In the genomic region with DNA sequence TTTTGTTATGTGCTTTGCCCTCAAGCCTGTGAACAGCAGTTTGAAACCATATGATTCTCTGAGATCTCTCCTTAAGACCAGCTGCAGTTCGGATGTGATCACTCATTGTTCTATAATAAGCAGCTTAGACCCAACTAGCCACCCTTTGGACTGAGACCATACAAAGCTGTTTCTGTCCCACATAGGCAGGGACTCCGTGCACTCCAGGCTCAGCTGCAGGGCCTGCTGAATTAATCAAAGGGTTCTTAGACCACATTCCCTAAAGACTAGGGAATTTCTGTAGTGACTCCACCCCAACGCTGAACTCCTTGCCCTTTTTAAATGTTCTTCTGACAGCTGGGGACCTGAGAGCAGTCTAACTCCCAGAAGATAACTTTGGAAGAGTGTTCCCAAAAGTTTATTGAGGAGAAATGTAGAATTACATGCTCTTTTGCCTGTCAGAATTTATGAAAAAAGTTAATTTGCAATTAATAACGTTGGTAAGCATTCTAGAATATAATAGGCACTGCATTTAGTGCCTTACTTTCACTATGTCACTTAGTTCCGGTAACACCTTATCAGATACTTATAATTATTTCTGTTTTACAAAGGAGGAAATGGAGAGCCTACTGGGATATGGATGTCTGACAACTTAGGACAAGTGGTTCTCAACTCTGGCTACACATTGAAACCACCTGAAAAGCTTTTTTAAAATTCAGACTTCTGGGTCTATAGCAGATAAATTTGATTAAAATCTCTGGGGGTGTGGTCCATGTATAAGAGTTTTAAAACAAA, we compare ENCODE assay signal across 1 cellular context.
TF ChIP-seq lines count a peak whose summit lies in the region.

No MANE protein-coding gene starts in this region.

TF ChIP-seq in H1, 55 proteins besides CTCF, POLR2A, EP300 and RAD21:
- TF ChIP-seq, protein P1, sequence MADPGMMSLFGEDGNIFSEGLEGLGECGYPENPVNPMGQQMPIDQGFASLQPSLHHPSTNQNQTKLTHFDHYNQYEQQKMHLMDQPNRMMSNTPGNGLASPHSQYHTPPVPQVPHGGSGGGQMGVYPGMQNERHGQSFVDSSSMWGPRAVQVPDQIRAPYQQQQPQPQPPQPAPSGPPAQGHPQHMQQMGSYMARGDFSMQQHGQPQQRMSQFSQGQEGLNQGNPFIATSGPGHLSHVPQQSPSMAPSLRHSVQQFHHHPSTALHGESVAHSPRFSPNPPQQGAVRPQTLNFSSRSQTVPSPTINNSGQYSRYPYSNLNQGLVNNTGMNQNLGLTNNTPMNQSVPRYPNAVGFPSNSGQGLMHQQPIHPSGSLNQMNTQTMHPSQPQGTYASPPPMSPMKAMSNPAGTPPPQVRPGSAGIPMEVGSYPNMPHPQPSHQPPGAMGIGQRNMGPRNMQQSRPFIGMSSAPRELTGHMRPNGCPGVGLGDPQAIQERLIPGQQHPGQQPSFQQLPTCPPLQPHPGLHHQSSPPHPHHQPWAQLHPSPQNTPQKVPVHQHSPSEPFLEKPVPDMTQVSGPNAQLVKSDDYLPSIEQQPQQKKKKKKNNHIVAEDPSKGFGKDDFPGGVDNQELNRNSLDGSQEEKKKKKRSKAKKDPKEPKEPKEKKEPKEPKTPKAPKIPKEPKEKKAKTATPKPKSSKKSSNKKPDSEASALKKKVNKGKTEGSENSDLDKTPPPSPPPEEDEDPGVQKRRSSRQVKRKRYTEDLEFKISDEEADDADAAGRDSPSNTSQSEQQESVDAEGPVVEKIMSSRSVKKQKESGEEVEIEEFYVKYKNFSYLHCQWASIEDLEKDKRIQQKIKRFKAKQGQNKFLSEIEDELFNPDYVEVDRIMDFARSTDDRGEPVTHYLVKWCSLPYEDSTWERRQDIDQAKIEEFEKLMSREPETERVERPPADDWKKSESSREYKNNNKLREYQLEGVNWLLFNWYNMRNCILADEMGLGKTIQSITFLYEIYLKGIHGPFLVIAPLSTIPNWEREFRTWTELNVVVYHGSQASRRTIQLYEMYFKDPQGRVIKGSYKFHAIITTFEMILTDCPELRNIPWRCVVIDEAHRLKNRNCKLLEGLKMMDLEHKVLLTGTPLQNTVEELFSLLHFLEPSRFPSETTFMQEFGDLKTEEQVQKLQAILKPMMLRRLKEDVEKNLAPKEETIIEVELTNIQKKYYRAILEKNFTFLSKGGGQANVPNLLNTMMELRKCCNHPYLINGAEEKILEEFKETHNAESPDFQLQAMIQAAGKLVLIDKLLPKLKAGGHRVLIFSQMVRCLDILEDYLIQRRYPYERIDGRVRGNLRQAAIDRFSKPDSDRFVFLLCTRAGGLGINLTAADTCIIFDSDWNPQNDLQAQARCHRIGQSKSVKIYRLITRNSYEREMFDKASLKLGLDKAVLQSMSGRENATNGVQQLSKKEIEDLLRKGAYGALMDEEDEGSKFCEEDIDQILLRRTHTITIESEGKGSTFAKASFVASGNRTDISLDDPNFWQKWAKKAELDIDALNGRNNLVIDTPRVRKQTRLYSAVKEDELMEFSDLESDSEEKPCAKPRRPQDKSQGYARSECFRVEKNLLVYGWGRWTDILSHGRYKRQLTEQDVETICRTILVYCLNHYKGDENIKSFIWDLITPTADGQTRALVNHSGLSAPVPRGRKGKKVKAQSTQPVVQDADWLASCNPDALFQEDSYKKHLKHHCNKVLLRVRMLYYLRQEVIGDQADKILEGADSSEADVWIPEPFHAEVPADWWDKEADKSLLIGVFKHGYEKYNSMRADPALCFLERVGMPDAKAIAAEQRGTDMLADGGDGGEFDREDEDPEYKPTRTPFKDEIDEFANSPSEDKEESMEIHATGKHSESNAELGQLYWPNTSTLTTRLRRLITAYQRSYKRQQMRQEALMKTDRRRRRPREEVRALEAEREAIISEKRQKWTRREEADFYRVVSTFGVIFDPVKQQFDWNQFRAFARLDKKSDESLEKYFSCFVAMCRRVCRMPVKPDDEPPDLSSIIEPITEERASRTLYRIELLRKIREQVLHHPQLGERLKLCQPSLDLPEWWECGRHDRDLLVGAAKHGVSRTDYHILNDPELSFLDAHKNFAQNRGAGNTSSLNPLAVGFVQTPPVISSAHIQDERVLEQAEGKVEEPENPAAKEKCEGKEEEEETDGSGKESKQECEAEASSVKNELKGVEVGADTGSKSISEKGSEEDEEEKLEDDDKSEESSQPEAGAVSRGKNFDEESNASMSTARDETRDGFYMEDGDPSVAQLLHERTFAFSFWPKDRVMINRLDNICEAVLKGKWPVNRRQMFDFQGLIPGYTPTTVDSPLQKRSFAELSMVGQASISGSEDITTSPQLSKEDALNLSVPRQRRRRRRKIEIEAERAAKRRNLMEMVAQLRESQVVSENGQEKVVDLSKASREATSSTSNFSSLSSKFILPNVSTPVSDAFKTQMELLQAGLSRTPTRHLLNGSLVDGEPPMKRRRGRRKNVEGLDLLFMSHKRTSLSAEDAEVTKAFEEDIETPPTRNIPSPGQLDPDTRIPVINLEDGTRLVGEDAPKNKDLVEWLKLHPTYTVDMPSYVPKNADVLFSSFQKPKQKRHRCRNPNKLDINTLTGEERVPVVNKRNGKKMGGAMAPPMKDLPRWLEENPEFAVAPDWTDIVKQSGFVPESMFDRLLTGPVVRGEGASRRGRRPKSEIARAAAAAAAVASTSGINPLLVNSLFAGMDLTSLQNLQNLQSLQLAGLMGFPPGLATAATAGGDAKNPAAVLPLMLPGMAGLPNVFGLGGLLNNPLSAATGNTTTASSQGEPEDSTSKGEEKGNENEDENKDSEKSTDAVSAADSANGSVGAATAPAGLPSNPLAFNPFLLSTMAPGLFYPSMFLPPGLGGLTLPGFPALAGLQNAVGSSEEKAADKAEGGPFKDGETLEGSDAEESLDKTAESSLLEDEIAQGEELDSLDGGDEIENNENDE (IDR thresholded peaks at IDR 0.05; ENCODE audit: insufficient replicate concordance, low read length) = no peak
- no peak for TF ChIP-seq EGR1 (IDR thresholded peaks at IDR 0.05; ENCODE audit: borderline replicate concordance, low read depth, low read length)
- no peak for TF ChIP-seq RNF2 (IDR thresholded peaks at IDR 0.05; ENCODE audit: borderline replicate concordance, low read depth, low read length, missing control alignments, poor library complexity, severe bottlenecking)
- TF ChIP-seq TBP (IDR thresholded peaks at IDR 0.05; ENCODE audit: low read depth, low read length) = no peak
- TF ChIP-seq YY1 (IDR thresholded peaks at IDR 0.05; ENCODE audit: low read depth, low read length) = no peak
- no peak for TF ChIP-seq HDAC2 (IDR thresholded peaks at IDR 0.05; ENCODE audit: borderline replicate concordance in 1 of 2, low read depth in 2 of 2, low read length in 2 of 2)
- no peak for TF ChIP-seq SP1 (IDR thresholded peaks at IDR 0.05; ENCODE audit: low read depth, low read length)
- no peak for TF ChIP-seq BCL11A (IDR thresholded peaks at IDR 0.05; ENCODE audit: low read depth in 2 of 2, low read length in 2 of 2)
- TF ChIP-seq GABPA (IDR thresholded peaks at IDR 0.05; ENCODE audit: borderline replicate concordance, insufficient read depth, low read length) = no peak
- TF ChIP-seq, protein P2, sequence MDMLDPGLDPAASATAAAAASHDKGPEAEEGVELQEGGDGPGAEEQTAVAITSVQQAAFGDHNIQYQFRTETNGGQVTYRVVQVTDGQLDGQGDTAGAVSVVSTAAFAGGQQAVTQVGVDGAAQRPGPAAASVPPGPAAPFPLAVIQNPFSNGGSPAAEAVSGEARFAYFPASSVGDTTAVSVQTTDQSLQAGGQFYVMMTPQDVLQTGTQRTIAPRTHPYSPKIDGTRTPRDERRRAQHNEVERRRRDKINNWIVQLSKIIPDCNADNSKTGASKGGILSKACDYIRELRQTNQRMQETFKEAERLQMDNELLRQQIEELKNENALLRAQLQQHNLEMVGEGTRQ (IDR thresholded peaks at IDR 0.05; ENCODE audit: low read length) = no peak
- no peak for TF ChIP-seq PHF8 (conservative IDR thresholded peaks at IDR 0.05; ENCODE audit: low read depth, low read length)
- TF ChIP-seq TEAD4 (IDR thresholded peaks at IDR 0.05; ENCODE audit: low read depth, low read length) = no peak
- no peak for TF ChIP-seq CBX8 (IDR thresholded peaks at IDR 0.05; ENCODE audit: borderline replicate concordance, low read depth, low read length)
- no peak for TF ChIP-seq SP4 (IDR thresholded peaks at IDR 0.05; ENCODE audit: low read length)
- TF ChIP-seq CTBP2 (IDR thresholded peaks at IDR 0.05; ENCODE audit: borderline replicate concordance, insufficient read depth, insufficient read length, low read length) = no peak
- no peak for TF ChIP-seq KDM1A (IDR thresholded peaks at IDR 0.05; ENCODE audit: borderline replicate concordance, low read length)
- no peak for TF ChIP-seq SUZ12 (IDR thresholded peaks at IDR 0.05; ENCODE audit: low read length)
- TF ChIP-seq SAP30 (IDR thresholded peaks at IDR 0.05; ENCODE audit: insufficient read depth, insufficient replicate concordance, low read length) = no peak
